8 cellular contexts compared by ENCODE assay signal in genomic region chr4:49120804-49121203, GRCh38.
A peak's percentile ranks its signal among the peaks of the same experiment; 100 is the strongest.
DNase-seq lines count a peak whose midpoint lies in the region; ATAC-seq, FAIRE-seq and TF ChIP-seq lines count a peak whose summit lies in the region.
"Not testable (repeated sequence)": the region's sequence is repeated elsewhere in the genome, so short reads cannot be mapped to it uniquely, and the experiment has no call there.

No MANE protein-coding gene starts in this region.

- not testable (repeated sequence) for FAIRE-seq in bronchial epithelial cell (lab: Jason Lieb, UNC)

- TF ChIP-seq EP300 in upper lobe of left lung (IDR thresholded peaks at IDR 0.05) = not testable (repeated sequence)

- H4K8ac ChIP-seq in mesendoderm (ENCODE audit: low read depth, low read length) = not testable (repeated sequence)

- H2BK15ac ChIP-seq in mesendoderm (replicated peaks; ENCODE audit: low read depth) = not testable (repeated sequence)

- H3K36me3 ChIP-seq in bronchial epithelial cell (ENCODE audit: control insufficient read depth, insufficient read depth, low read length); mesendoderm (ENCODE audit: control insufficient read depth, insufficient read depth, low read length); upper lobe of left lung: not testable (repeated sequence)

- not testable (repeated sequence) for H3K23ac ChIP-seq in mesendoderm (ENCODE audit: low read length)

- H3K9ac ChIP-seq in mesendoderm (ENCODE audit: low read length) = not testable (repeated sequence)

- H4K5ac ChIP-seq in mesendoderm (ENCODE audit: low read length) = not testable (repeated sequence)

- TF ChIP-seq POLR2A in upper lobe of left lung (IDR thresholded peaks at IDR 0.05) = not testable (repeated sequence)

- H3K9me3 ChIP-seq in upper lobe of left lung = peaks cover 0 to 35% (median 14%) of the 10 kb centered on the region in 4 donors

- H3K18ac ChIP-seq in mesendoderm (ENCODE audit: low read length) = not testable (repeated sequence)

- H2BK120ac ChIP-seq in mesendoderm (ENCODE audit: low read depth, low read length) = not testable (repeated sequence)

- H2BK5ac ChIP-seq in mesendoderm (ENCODE audit: low read length) = not testable (repeated sequence)

- not testable (repeated sequence) for H3K27me3 ChIP-seq in bronchial epithelial cell (ENCODE audit: control insufficient read depth, insufficient read depth, low read length); mesendoderm (ENCODE audit: insufficient read depth, low read length, poor library complexity); upper lobe of left lung

- H3K79me1 ChIP-seq in mesendoderm (ENCODE audit: low read length) = not testable (repeated sequence)

- H3K4me2 ChIP-seq in mesendoderm (ENCODE audit: low read length) = not testable (repeated sequence)

- DNase-seq in GM12865 (ENCODE audit: low read depth) = peak; percentile 44
- DNase-seq in H4 (ENCODE audit: low spot score) = peak; percentile 86
- DNase-seq in RPMI8226 = peak; percentile 21
- DNase-seq in bronchial epithelial cell (ENCODE audit: low read depth) = peak; percentile 72
- peak; percentile 71 for DNase-seq in globus pallidus (ENCODE audit: low spot score)
- peak; percentile 86 for DNase-seq in mesendoderm
- DNase-seq in upper lobe of left lung = not testable (repeated sequence)

- not testable (repeated sequence) for H3K79me2 ChIP-seq in mesendoderm (ENCODE audit: control insufficient read depth, insufficient read depth, low read length)

- H3K56ac ChIP-seq in mesendoderm (ENCODE audit: low read length) = not testable (repeated sequence)

- H3K4me3 ChIP-seq in GM12865 (ENCODE audit: low read depth, low read length); bronchial epithelial cell (ENCODE audit: low read depth, low read length); mesendoderm (ENCODE audit: low read length); upper lobe of left lung: not testable (repeated sequence)

- peak; percentile 2 for TF ChIP-seq CTCF in GM12865 (IDR thresholded peaks at IDR 0.05; ENCODE audit: insufficient read depth, low read depth, low read length, missing control alignments)
- TF ChIP-seq CTCF in bronchial epithelial cell (IDR thresholded peaks at IDR 0.05; ENCODE audit: insufficient read depth, low read length, severe bottlenecking); upper lobe of left lung (IDR thresholded peaks at IDR 0.05): not testable (repeated sequence)

- H3K4ac ChIP-seq in mesendoderm (ENCODE audit: low read depth, low read length) = not testable (repeated sequence)

- ATAC-seq in HG03460 (IDR thresholded peaks at IDR 0.05; ENCODE audit: unreplicated experiment) (peak; percentile 39), upper lobe of left lung (ENCODE audit: low FRiP score in 2 of 2) (peak; percentile 87 to 89)

- 98% methylated on average over 5 of the region's 10 CpGs for WGBS in mesendoderm (ENCODE audit: extremely low coverage, insufficient coverage, low lambda C conversion rate)
- 68 to 72% methylated on average over 10 of the region's 10 CpGs for WGBS in upper lobe of left lung, 2 donors

- not testable (repeated sequence) for H3K4me1 ChIP-seq in mesendoderm (ENCODE audit: control insufficient read depth, low read depth, low read length); upper lobe of left lung

- not testable (repeated sequence) for H3K27ac ChIP-seq in mesendoderm (ENCODE audit: low read depth, low read length); upper lobe of left lung

- H2AK5ac ChIP-seq in mesendoderm (ENCODE audit: low read length) = not testable (repeated sequence)
